ENCODE assay signal across 8 cellular contexts in the genomic region with DNA sequence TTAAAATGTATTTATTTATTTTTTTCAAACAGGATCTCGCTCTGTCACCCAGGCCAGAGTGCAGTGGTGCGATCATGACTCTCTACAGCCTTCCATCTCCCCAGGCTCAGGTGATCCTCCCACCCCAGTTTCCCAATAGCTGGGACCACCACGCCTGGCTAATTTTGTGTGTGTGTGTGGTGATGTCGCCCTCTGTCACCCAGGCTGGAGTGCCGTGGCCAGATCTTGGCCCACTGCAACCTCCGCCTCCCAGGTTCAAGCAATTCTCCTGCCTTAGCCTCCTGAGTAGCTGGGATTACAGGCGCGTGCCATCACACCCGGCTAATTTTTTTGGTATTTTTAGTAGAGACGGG. TPM values are rescaled to one million over a fixed set of nuclear protein-coding genes. Genes with fewer than 3 reads are reported as not detected.
DNase-seq lines count a peak whose midpoint lies in the region; ATAC-seq and TF ChIP-seq lines count a peak whose summit lies in the region.
"Not testable (repeated sequence)": the region's sequence is repeated elsewhere in the genome, so short reads cannot be mapped to it uniquely, and the experiment has no call there.

No MANE protein-coding gene starts in this region.

- not testable (repeated sequence) for H3K27ac ChIP-seq in CD4-positive, alpha-beta memory T cell (ENCODE audit: low read depth, low read length); IMR-90 (ENCODE audit: insufficient read depth, low read length); left lung; suprapubic skin
- peak overlapping the region; percentile 53 for H3K27ac ChIP-seq in neuronal stem cell (replicated peaks; ENCODE audit: low read length)

- not testable (repeated sequence) for TF ChIP-seq EP300 in suprapubic skin (IDR thresholded peaks at IDR 0.05)

- not testable (repeated sequence) for H2AK9ac ChIP-seq in IMR-90 (replicated peaks; ENCODE audit: low read depth, low read length, poor library complexity)

- CTCF ChIA-PET in CD4-positive, alpha-beta memory T cell (lab: Charles Lee; ENCODE audit: partially characterized antibody) = interaction anchor here (1.0 to 2.0 kb wide), 2 partner anchors 18 to 89 kb away, joined by 9 read pairs; no protein-coding TSS in a partner anchor
- CTCF ChIA-PET in IMR-90 (lab: Yijun Ruan, JAX) = not testable (repeated sequence)

- not testable (repeated sequence) for H3K36me3 ChIP-seq in CD4-positive, alpha-beta memory T cell (ENCODE audit: insufficient read depth, low read length); IMR-90 (ENCODE audit: control insufficient read depth, insufficient read depth, low read length); left lung; neuronal stem cell (replicated peaks in 1 of 2; ENCODE audit: control insufficient read depth in 2 of 2, insufficient read depth in 2 of 2, low read length in 2 of 2); suprapubic skin

- H2BK20ac ChIP-seq in IMR-90 (ENCODE audit: low read depth, low read length) = not testable (repeated sequence)

- H4K5ac ChIP-seq in IMR-90 (ENCODE audit: low read depth, low read length) = not testable (repeated sequence)

- TF ChIP-seq RAD21 in IMR-90 (IDR thresholded peaks at IDR 0.05; ENCODE audit: low read length) = not testable (repeated sequence)

- H2BK15ac ChIP-seq in IMR-90 (ENCODE audit: low read depth, low read length); neuronal stem cell (ENCODE audit: low read length): not testable (repeated sequence)

- H3K4me3 ChIP-seq in CD4-positive, alpha-beta memory T cell (ENCODE audit: low read length in 2 of 2); IMR-90 (ENCODE audit: insufficient read depth, low read depth, low read length): not testable (repeated sequence)
- H3K4me3 ChIP-seq in left lung = peak overlapping the region; percentile 32 to 35
- peak overlapping the region in 1 of 2 donors; percentile 51 for H3K4me3 ChIP-seq in neuronal stem cell (ENCODE audit: low read length in 2 of 2)
- peak overlapping the region; percentile 56 for H3K4me3 ChIP-seq in suprapubic skin

- not testable (repeated sequence) for H2AFZ ChIP-seq in IMR-90 (replicated peaks; ENCODE audit: low read length, poor library complexity)
- H2AFZ ChIP-seq in neuronal stem cell (ENCODE audit: low read length) = peak overlapping the region; percentile 81

- H3K27ac Mint-ChIP-seq in CD4-positive, alpha-beta memory T cell = peak overlapping the region in 6 of 7 donors; percentile 18 to 83 (median 58)
- peak overlapping the region; percentile 36 for H3K27ac Mint-ChIP-seq in T-helper 2 cell treated with Interferon-gamma antibody and Interleukin-4, amounts not matched to agents 5 μg/mL and 100 μg/mL, for 36 hours
- H3K27ac Mint-ChIP-seq in activated naive CD8-positive, alpha-beta T cell treated with anti-CD3 and anti-CD28 coated beads for 36 hours; endothelial cell (ENCODE audit: unreplicated experiment): not testable (repeated sequence)

- not testable (repeated sequence) for H4K91ac ChIP-seq in IMR-90 (ENCODE audit: insufficient read depth, low read depth, low read length); neuronal stem cell (ENCODE audit: low read depth, low read length, poor library complexity)

- not testable (repeated sequence) for H3K9me3 Mint-ChIP-seq in CD4-positive, alpha-beta memory T cell; T-helper 2 cell treated with Interferon-gamma antibody and Interleukin-4, amounts not matched to agents 5 μg/mL and 100 μg/mL, for 36 hours; activated naive CD8-positive, alpha-beta T cell treated with anti-CD3 and anti-CD28 coated beads for 36 hours; endothelial cell (ENCODE audit: unreplicated experiment)

- H3K23ac ChIP-seq in IMR-90 (ENCODE audit: low read depth, low read length); neuronal stem cell (ENCODE audit: low read depth, low read length, poor library complexity): not testable (repeated sequence)

- WGBS in IMR-90 (ENCODE audit: extremely low coverage in 2 of 2, insufficient read length in 1 of 2), 2 experiments = 79% methylated on average over 2 of the region's 10 CpGs; no CpG with 5 or more reads in 1 of the 2 experiments
- no CpG with 5 or more reads among the region's 10 CpGs for whole genome bisulfite sequencing in neuronal stem cell (ENCODE audit: extremely low coverage in 2 of 2, insufficient read length in 2 of 2, insufficient replicate concordance in 1 of 2), 2 donors
- 40% methylated on average over 6 of the region's 10 CpGs for WGBS in suprapubic skin

- dilution Hi-C loops in IMR-90 (cut with HindIII; ENCODE audit: low sequenced_read_pairs, unreplicated experiment) = not testable (repeated sequence)

- not testable (repeated sequence) for H3K14ac ChIP-seq in IMR-90 (replicated peaks; ENCODE audit: low read depth, low read length); neuronal stem cell (ENCODE audit: low read length)

- in situ Hi-C loops in IMR-90 (cut with MboI; ENCODE audit: low sequenced_read_pairs) = not testable (repeated sequence)

- not testable (repeated sequence) for H3K56ac ChIP-seq in IMR-90 (ENCODE audit: extremely low read depth, insufficient read depth, low read length)

- H3K4me2 ChIP-seq in IMR-90 (ENCODE audit: low read depth, low read length); neuronal stem cell (ENCODE audit: insufficient read depth, low read length, poor library complexity, severe bottlenecking): not testable (repeated sequence)

- H3K9ac ChIP-seq in IMR-90 (ENCODE audit: low read depth, low read length); neuronal stem cell (ENCODE audit: low read depth, low read length, poor library complexity): not testable (repeated sequence)

- H2AK5ac ChIP-seq in IMR-90 (ENCODE audit: low read depth, low read length) = peak overlapping the region; percentile 64; the same call in 1 of the 2 replicates
- not testable (repeated sequence) for H2AK5ac ChIP-seq in neuronal stem cell (ENCODE audit: low read depth, low read length)

- not testable (repeated sequence) for H2BK120ac ChIP-seq in IMR-90 (ENCODE audit: low read depth, low read length); neuronal stem cell (ENCODE audit: low read depth, low read length)

- not testable (repeated sequence) for TF ChIP-seq CTCF in IMR-90 (conservative IDR thresholded peaks at IDR 0.05; ENCODE audit: low read depth, low read length); endothelial cell (IDR thresholded peaks at IDR 0.05; ENCODE audit: unreplicated experiment); left lung (IDR thresholded peaks at IDR 0.05); suprapubic skin (IDR thresholded peaks at IDR 0.05)

- H3K9me1 ChIP-seq in IMR-90 (ENCODE audit: insufficient read depth, low read length) = not testable (repeated sequence)

- H2BK5ac ChIP-seq in IMR-90 (ENCODE audit: low read depth, low read length, poor library complexity, severe bottlenecking); neuronal stem cell (ENCODE audit: low read length): not testable (repeated sequence)

- not testable (repeated sequence) for DNase-seq in CD4-positive, alpha-beta memory T cell; IMR-90; T-helper 2 cell treated with Interferon-gamma antibody and Interleukin-4, amounts not matched to agents 5 μg/mL and 100 μg/mL, for 36 hours (ENCODE audit: low spot score); activated naive CD8-positive, alpha-beta T cell treated with anti-CD3 and anti-CD28 coated beads for 36 hours; endothelial cell (ENCODE audit: low spot score); left lung; neuronal stem cell (ENCODE audit: low spot score); suprapubic skin (ENCODE audit: low spot score in 2 of 2)

- not testable (repeated sequence) for H3K27me3 ChIP-seq in CD4-positive, alpha-beta memory T cell (ENCODE audit: insufficient read depth, low read length); IMR-90 (ENCODE audit: control insufficient read depth, insufficient read depth, low read length); neuronal stem cell (ENCODE audit: control insufficient read depth in 3 of 3, insufficient read depth in 3 of 3, low read depth in 1 of 3, low read length in 3 of 3); suprapubic skin
- H3K27me3 ChIP-seq in left lung = peaks cover 0 to 38% of the 10 kb centered on the region in 2 donors

- not testable (repeated sequence) for H3K36me3 Mint-ChIP-seq in CD4-positive, alpha-beta memory T cell; T-helper 2 cell treated with Interferon-gamma antibody and Interleukin-4, amounts not matched to agents 5 μg/mL and 100 μg/mL, for 36 hours (ENCODE audit: low read depth); activated naive CD8-positive, alpha-beta T cell treated with anti-CD3 and anti-CD28 coated beads for 36 hours; endothelial cell (ENCODE audit: low read depth, unreplicated experiment)

- H2BK12ac ChIP-seq in neuronal stem cell (ENCODE audit: low read length) = not testable (repeated sequence)

- H4K20me1 ChIP-seq in IMR-90 (ENCODE audit: insufficient read depth, low read length) = not testable (repeated sequence)

- not testable (repeated sequence) for BruUV-seq in IMR-90 (replicated peaks; lab: Mats Ljungman, UMichigan)

- not testable (repeated sequence) for H3K79me1 ChIP-seq in IMR-90 (ENCODE audit: low read depth in 1 of 2, low read length in 2 of 2); neuronal stem cell (ENCODE audit: low read depth, low read length)

- peak overlapping the region; percentile 60 to 84 (median 77) for H3K4me3 Mint-ChIP-seq in CD4-positive, alpha-beta memory T cell
- peak overlapping the region; percentile 67 for H3K4me3 Mint-ChIP-seq in T-helper 2 cell treated with Interferon-gamma antibody and Interleukin-4, amounts not matched to agents 5 μg/mL and 100 μg/mL, for 36 hours
- H3K4me3 Mint-ChIP-seq in activated naive CD8-positive, alpha-beta T cell treated with anti-CD3 and anti-CD28 coated beads for 36 hours = peak overlapping the region; percentile 57
- peak overlapping the region; percentile 51 for H3K4me3 Mint-ChIP-seq in endothelial cell (ENCODE audit: unreplicated experiment)

- H3K18ac ChIP-seq in IMR-90 (ENCODE audit: low read depth, low read length) = not testable (repeated sequence)
- H3K18ac ChIP-seq in neuronal stem cell (ENCODE audit: low read length) = peak overlapping the region; percentile 76

- not testable (repeated sequence) for ATAC-seq in IMR-90 (ENCODE audit: low read depth); left lung

- intact Hi-C loops in CD4-positive, alpha-beta memory T cell (cut with micrococcal nuclease) = loop anchor here (2.0 kb wide), 2 partner anchors 13 to 39 kb away; no protein-coding TSS in a partner anchor
- intact Hi-C loops in IMR-90 (cut with micrococcal nuclease); left lung (cut with DNase I): not testable (repeated sequence)

- not testable (repeated sequence) for H4K8ac ChIP-seq in IMR-90 (ENCODE audit: low read depth in 2 of 2, low read length in 2 of 2); neuronal stem cell (ENCODE audit: low read depth, low read length)

- H3K4ac ChIP-seq in IMR-90 (ENCODE audit: low read depth, low read length); neuronal stem cell (ENCODE audit: low read length): not testable (repeated sequence)

- H3K9me3 ChIP-seq in CD4-positive, alpha-beta memory T cell (ENCODE audit: control insufficient read depth in 1 of 2, low read length in 2 of 2); IMR-90 (ENCODE audit: control insufficient read depth, insufficient read depth, low read length); left lung; neuronal stem cell (replicated peaks in 1 of 2; ENCODE audit: control insufficient read depth in 2 of 2, insufficient read depth in 1 of 2, low read depth in 1 of 2, low read length in 2 of 2); suprapubic skin: not testable (repeated sequence)

- peaks cover 29% of the 10 kb centered on the region for H3K4me1 ChIP-seq in CD4-positive, alpha-beta memory T cell (ENCODE audit: insufficient read depth, low read length)
- not testable (repeated sequence) for H3K4me1 ChIP-seq in IMR-90 (ENCODE audit: control insufficient read depth, insufficient read depth, low read length)
- H3K4me1 ChIP-seq in left lung (peaks cover 2 to 19% of the 10 kb centered on the region in 2 donors), neuronal stem cell (ENCODE audit: control insufficient read depth in 2 of 2, insufficient read depth in 1 of 2, low read depth in 1 of 2, low read length in 2 of 2) (peaks cover 21 to 22% of the 10 kb centered on the region in 2 donors), suprapubic skin (peaks cover 21% of the 10 kb centered on the region)

- H3K4me1 Mint-ChIP-seq in CD4-positive, alpha-beta memory T cell = peaks cover 28 to 65% (median 42%) of the 10 kb centered on the region in 4 donors
- H3K4me1 Mint-ChIP-seq in T-helper 2 cell treated with Interferon-gamma antibody and Interleukin-4, amounts not matched to agents 5 μg/mL and 100 μg/mL, for 36 hours (ENCODE audit: low read depth) = peaks cover 27% of the 10 kb centered on the region
- peaks cover 31% of the 10 kb centered on the region for H3K4me1 Mint-ChIP-seq in activated naive CD8-positive, alpha-beta T cell treated with anti-CD3 and anti-CD28 coated beads for 36 hours
- peaks cover 28% of the 10 kb centered on the region for H3K4me1 Mint-ChIP-seq in endothelial cell (ENCODE audit: unreplicated experiment)

- TF ChIP-seq POLR2A in IMR-90 (IDR thresholded peaks at IDR 0.05; ENCODE audit: low read depth, low read length); suprapubic skin (IDR thresholded peaks at IDR 0.05): not testable (repeated sequence)

- POLR2A ChIA-PET in CD4-positive, alpha-beta memory T cell (lab: Charles Lee; ENCODE audit: partially characterized antibody); IMR-90 (lab: Charles Lee; ENCODE audit: unreplicated experiment): not testable (repeated sequence)

- not testable (repeated sequence) for H3K27me3 Mint-ChIP-seq in CD4-positive, alpha-beta memory T cell; endothelial cell (ENCODE audit: unreplicated experiment)
- peaks cover 24% of the 10 kb centered on the region for H3K27me3 Mint-ChIP-seq in T-helper 2 cell treated with Interferon-gamma antibody and Interleukin-4, amounts not matched to agents 5 μg/mL and 100 μg/mL, for 36 hours (ENCODE audit: low read depth)
- peaks cover 23% of the 10 kb centered on the region for H3K27me3 Mint-ChIP-seq in activated naive CD8-positive, alpha-beta T cell treated with anti-CD3 and anti-CD28 coated beads for 36 hours

RNA-seq across cellular contexts. Expression of gene EPHA2, which starts 12.3 kb away (rescaled TPM):
- total RNA-seq in CD4-positive, alpha-beta memory T cell = not detected
- not detected for polyA plus RNA-seq in CD4-positive, alpha-beta memory T cell
- total RNA-seq in IMR-90 (2012; rRNA removed) (22.5 and 24.0 TPM in 2 replicates), endothelial cell (ENCODE audit: unreplicated experiment) (109 TPM), left lung (10 to 100 TPM; 36.9 to 62.6 TPM), suprapubic skin (100 to 1,000 TPM in 3 of 4 donors, 10 to 100 TPM in 1; 59.0 to 145 (median 104) TPM)
- polyA plus RNA-seq in IMR-90 (2012; rRNA removed) = 72.6 and 82.5 TPM in 2 replicates
- polyA plus RNA-seq in IMR-90 (2012; cell fraction: cytosol; rRNA removed) = 65.8 and 89.5 TPM in 2 replicates
- 96.5 and 215 TPM in 2 replicates for polyA plus RNA-seq in IMR-90 (2012; cell fraction: nucleus; rRNA removed; ENCODE audit: low replicate concordance)
- under 1 TPM in 1 of 2 experiments, not detected in 1; 0.08 TPM for total RNA-seq in activated naive CD8-positive, alpha-beta T cell treated with anti-CD3 and anti-CD28 coated beads for 36 hours
- polyA plus RNA-seq in neuronal stem cell (2013, experiment 1 of 2) = 74.6 TPM
- 73.7 TPM for polyA plus RNA-seq in neuronal stem cell (2013, experiment 2 of 2)

RNA-seq across cellular contexts. Expression of gene ARHGEF19, which starts 44.3 kb away (rescaled TPM):
- total RNA-seq in CD4-positive, alpha-beta memory T cell = 10 to 100 TPM; 13.1 to 16.7 TPM
- 10 to 100 TPM in 1 of 2 donors, 1 to 10 TPM in 1; 7.6 to 11.2 TPM for polyA plus RNA-seq in CD4-positive, alpha-beta memory T cell
- total RNA-seq in IMR-90 (2012; rRNA removed) (3.3 and 4.5 TPM in 2 replicates), endothelial cell (ENCODE audit: unreplicated experiment) (14.0 TPM), left lung (10 to 100 TPM; 10.4 to 13.1 TPM), suprapubic skin (10 to 100 TPM; 33.0 to 83.8 (median 45.7) TPM)
- 16.8 and 17.2 TPM in 2 replicates for polyA plus RNA-seq in IMR-90 (2012; rRNA removed)
- polyA plus RNA-seq in IMR-90 (2012; cell fraction: cytosol; rRNA removed) = 13.6 and 18.3 TPM in 2 replicates
- polyA plus RNA-seq in IMR-90 (2012; cell fraction: nucleus; rRNA removed; ENCODE audit: low replicate concordance) = 34.8 and 65.2 TPM in 2 replicates
- total RNA-seq in activated naive CD8-positive, alpha-beta T cell treated with anti-CD3 and anti-CD28 coated beads for 36 hours = 1 to 10 TPM; 4.4 to 4.5 TPM
- 14.7 TPM for polyA plus RNA-seq in neuronal stem cell (2013, experiment 1 of 2)
- 14.8 TPM for polyA plus RNA-seq in neuronal stem cell (2013, experiment 2 of 2)

Comparison
In these comparisons a context has a peak if more than half of its experiments do, and no peak if none do; other contexts are left out.
1. RNA of gene EPHA2, which starts 12.3 kb away (total RNA-seq): 109 TPM in endothelial cell (single experiment), 59.0 to 145 TPM in suprapubic skin, 36.9 to 62.6 TPM in left lung and 22.5 to 24.0 TPM in IMR-90; 0.08 TPM in activated naive CD8-positive, alpha-beta T cell treated with anti-CD3 and anti-CD28 coated beads for 36 hours and not detected in CD4-positive, alpha-beta memory T cell; every median in the first group is over 10 times any median in the second.
2. Peak in every context shown above with its lines, with median percentiles within 50 percentile points of each other: H3K4me3 Mint-ChIP-seq.